Comparison of ENCODE assay signal across 1 cellular context in genomic region chr20:1272368-1273155, GRCh38.
TF ChIP-seq lines count a peak whose summit lies in the region.

No MANE protein-coding gene starts in this region.

TF ChIP-seq in IMR-90, 13 proteins besides CTCF, POLR2A, EP300 and RAD21:
- TF ChIP-seq NFE2L2 (IDR thresholded peaks at IDR 0.05; ENCODE audit: low read depth, low read length) (no peak), MAFK (IDR thresholded peaks at IDR 0.05; ENCODE audit: low read depth, low read length) (peak; percentile 32; the same call in 1 of the 2 replicates)
